In the genomic region with DNA sequence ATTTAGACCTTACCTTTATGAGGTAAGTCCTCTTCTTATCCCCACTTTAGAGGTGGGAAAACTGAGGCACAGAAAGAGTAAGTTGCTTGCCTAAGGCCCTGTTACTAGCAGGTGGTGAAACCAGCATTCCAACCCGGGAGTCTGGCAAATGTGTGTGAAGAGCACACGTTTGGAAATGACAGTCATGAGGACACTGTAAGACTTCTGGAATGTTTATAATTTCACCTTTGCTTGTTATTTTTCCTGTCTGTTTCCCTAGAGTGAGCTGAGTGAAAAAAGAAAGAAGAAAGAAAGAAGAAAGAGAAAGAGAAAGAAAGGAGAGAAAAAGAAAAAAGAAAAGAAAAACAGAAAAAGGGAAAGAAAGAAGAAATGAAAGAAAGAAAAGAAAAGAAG, we compare ENCODE assay signal across 11 cellular contexts. TPM values are rescaled to one million over a fixed set of nuclear protein-coding genes. Genes with fewer than 3 reads are reported as not detected.
DNase-seq lines count a peak whose midpoint lies in the region; ATAC-seq, FAIRE-seq and TF ChIP-seq lines count a peak whose summit lies in the region.
"Had no signal": no experiment of that assay in that cellular context is flagged by ENCODE, and none has a peak within 500 bp of the region (broad histone marks: within the 10 kb centered on the region; RNA-seq: fewer than 3 reads in every experiment).

No MANE protein-coding gene starts in this region.

- WGBS in pancreas, 2 donors = 35 to 45% methylated on average over 2 of the region's 2 CpGs

- H3K27ac ChIP-seq in epithelial cell of prostate = peak overlapping the region; percentile 77
- peak overlapping the region; percentile 48 to 81 (median 70) for H3K27ac ChIP-seq in pancreas

- H3K36me3 ChIP-seq in pancreas = no peaks in the 10 kb centered on the region
- H3K36me3 ChIP-seq: HAP-1 had no signal

- intact Hi-C loops in pancreas (cut with DNase I) = no loop called here

- no peak for TF ChIP-seq CTCF in pancreas (IDR thresholded peaks at IDR 0.05)

- FAIRE-seq in pancreas (lab: Jason Lieb, UNC) = no peak
- FAIRE-seq: GM12891, RCC 7860 had no signal

- H3K27me3 ChIP-seq in pancreas = no peaks in the 10 kb centered on the region

- H3K9me3 ChIP-seq in pancreas = no peaks in the 10 kb centered on the region
- H3K9me3 ChIP-seq: HAP-1 had no signal

- DNase-seq in ELR (ENCODE audit: low read depth) = peak; percentile 52
- DNase-seq in SK-MEL-5 (ENCODE audit: low read depth, low spot score) = peak; percentile 4
- peak; percentile 40 for DNase-seq in epithelial cell of prostate (ENCODE audit: low read depth, low spot score)
- no peak for DNase-seq in pancreas
- DNase-seq in middle frontal gyrus (ENCODE audit: extremely low spot score, low spot score) = no peak
- DNase-seq in left lobe of liver (ENCODE audit: low spot score) = no peak
- DNase-seq in H4 (ENCODE audit: low spot score) = no peak

- no peak for ATAC-seq in pancreas
- ATAC-seq in left lobe of liver = no peak
- no peak for ATAC-seq in GM21529 (IDR thresholded peaks at IDR 0.05; ENCODE audit: unreplicated experiment)

- H3K4me1 ChIP-seq in pancreas = peaks cover 0 to 10% (median 4%) of the 10 kb centered on the region in 3 donors

- in situ Hi-C loops in SK-MEL-5 (cut with HindIII; ENCODE audit: low pct_unique_long_range_greater_than_20kb, low sequenced_read_pairs) = no loop called here

- H3K4me3 ChIP-seq in pancreas = no peak overlapping the region
- H3K4me3 ChIP-seq: HAP-1 had no signal

RNA-seq across cellular contexts. Expression of a gene that starts 21.2 kb away (rescaled TPM):
- 60.4 and 62.4 TPM in 2 replicates for total RNA-seq in SK-MEL-5 (2014; rRNA removed; shearing (Covaris generic))
- 20.4 and 23.1 TPM in 2 replicates for polyA plus RNA-seq in SK-MEL-5 (2015; cell fraction: cytosol; rRNA removed)
- 125 and 148 TPM in 2 replicates for polyA plus RNA-seq in SK-MEL-5 (2015; cell fraction: nucleus; rRNA removed)
- total RNA-seq in pancreas = 10 to 100 TPM; 18.5 to 55.1 (median 27.2) TPM
- 10 to 100 TPM; 18.8 to 30.7 TPM for polyA plus RNA-seq in pancreas
- 24.4 TPM for total RNA-seq in left lobe of liver
- 70.1 and 81.9 TPM in 2 replicates for total RNA-seq in H4 (2014; rRNA removed; shearing (Covaris generic))

Comparison
In these comparisons a context has a peak if more than half of its experiments do, and no peak if none do; other contexts are left out.
1. DNase-seq: peak in ELR (single experiment), SK-MEL-5 (single experiment) and epithelial cell of prostate (single experiment); none in pancreas (0 of 6), middle frontal gyrus (single experiment), left lobe of liver (single experiment) and H4 (single experiment).